Comparison of ENCODE assay signal across 8 cellular contexts in the genomic region with DNA sequence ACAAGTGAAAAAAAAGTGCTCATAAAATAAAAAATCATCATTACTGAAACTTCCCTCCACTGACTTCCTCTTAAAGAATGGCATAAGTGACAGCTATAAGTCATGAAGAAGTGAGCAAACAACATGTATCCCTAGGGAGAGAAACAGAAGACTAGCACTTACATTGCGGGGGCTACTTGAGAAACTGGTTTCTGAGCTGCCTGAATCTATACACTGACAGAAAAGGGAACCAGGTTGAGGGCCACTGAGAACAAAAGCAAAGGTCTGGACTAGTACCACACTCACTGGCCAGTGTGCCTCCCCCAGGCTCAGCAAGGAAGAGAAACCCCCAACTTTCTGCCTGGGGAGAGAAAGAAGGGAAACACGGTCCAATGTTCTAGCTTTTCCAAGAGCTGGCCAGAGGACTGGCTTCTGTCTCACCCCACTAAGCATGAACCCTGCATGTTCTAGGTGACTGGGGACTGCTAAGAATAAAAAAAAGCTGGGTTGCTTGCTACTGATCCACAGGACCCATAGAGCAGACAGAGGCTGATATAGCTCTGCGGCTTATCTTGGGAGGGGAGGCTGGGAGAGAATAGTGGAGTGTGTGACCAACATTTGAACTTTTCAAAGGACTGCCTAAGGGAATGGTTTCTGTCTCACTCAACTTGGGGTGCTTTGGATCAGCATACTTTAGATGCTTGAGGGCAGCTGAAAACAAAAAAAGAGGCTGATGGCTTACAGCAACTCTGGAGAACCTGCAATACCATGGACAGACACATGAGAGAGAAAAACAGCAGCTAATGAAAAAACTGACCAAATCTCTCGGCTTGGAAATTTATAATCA. TPM values are rescaled to one million over a fixed set of nuclear protein-coding genes. Genes with fewer than 3 reads are reported as not detected.
DNase-seq lines count a peak whose midpoint lies in the region; ATAC-seq, FAIRE-seq and TF ChIP-seq lines count a peak whose summit lies in the region.

No MANE protein-coding gene starts in this region.

- FAIRE-seq in keratinocyte (lab: Jason Lieb, UNC), result peak; percentile 32

- H3K9me3 Mint-ChIP-seq in activated T-cell treated with anti-CD3 and anti-CD28 coated beads, Interleukin-2, amount 50 U/mL, for 24 hours, result no peaks in the 10 kb centered on the region
- H3K9me3 Mint-ChIP-seq in activated CD8-positive, alpha-beta memory T cell treated with anti-CD3 and anti-CD28 coated beads, Interleukin-2, amount 10 ng/mL, durations not matched to agents 7 days and 5 days (ENCODE audit: low read depth), result no peaks in the 10 kb centered on the region

- dilution Hi-C loops in keratinocyte (cut with MboI; ENCODE audit: extremely low pct_ligation_motif_present, low sequenced_read_pairs), result no loop called here

- H3K36me3 ChIP-seq in keratinocyte (ENCODE audit: control insufficient read depth in 2 of 2, extremely low read depth in 1 of 2, insufficient read depth in 2 of 2, low read length in 2 of 2), result peaks cover 0 to 12% of the 10 kb centered on the region in 2 experiments

- CTCF ChIA-PET in activated CD8-positive, alpha-beta memory T cell treated with anti-CD3 and anti-CD28 coated beads, Interleukin-2, amount 10 ng/mL, durations not matched to agents 7 days and 5 days (lab: Charles Lee), result no interaction called here

- H3K36me3 Mint-ChIP-seq in activated T-cell treated with anti-CD3 and anti-CD28 coated beads, Interleukin-2, amount 50 U/mL, for 24 hours (ENCODE audit: low read depth), result peaks cover 74% of the 10 kb centered on the region
- H3K36me3 Mint-ChIP-seq in activated CD8-positive, alpha-beta memory T cell treated with anti-CD3 and anti-CD28 coated beads, Interleukin-2, amount 10 ng/mL, durations not matched to agents 7 days and 5 days, result peaks cover 37% of the 10 kb centered on the region

- H3K27me3 ChIP-seq in keratinocyte (ENCODE audit: control insufficient read depth, extremely low read depth, insufficient read depth, low read length), result no peaks in the 10 kb centered on the region

- H2AFZ ChIP-seq in keratinocyte (ENCODE audit: control insufficient read depth, low read length), result no peak overlapping the region

- H3K4me3 Mint-ChIP-seq in activated T-cell treated with anti-CD3 and anti-CD28 coated beads, Interleukin-2, amount 50 U/mL, for 24 hours, result no peak overlapping the region
- H3K4me3 Mint-ChIP-seq in activated CD8-positive, alpha-beta memory T cell treated with anti-CD3 and anti-CD28 coated beads, Interleukin-2, amount 10 ng/mL, durations not matched to agents 7 days and 5 days, result no peak overlapping the region

- no peaks in the 10 kb centered on the region for H3K9me3 ChIP-seq in keratinocyte (ENCODE audit: control insufficient read depth, low read depth, low read length)

- H3K9me1 ChIP-seq in keratinocyte (ENCODE audit: control insufficient read depth, extremely low read depth, insufficient read depth, low read length), result no peaks in the 10 kb centered on the region

- peak overlapping the region; percentile 38 for H3K27ac ChIP-seq in keratinocyte (ENCODE audit: control insufficient read depth, insufficient read depth, low read length)

- H3K27me3 Mint-ChIP-seq in activated T-cell treated with anti-CD3 and anti-CD28 coated beads, Interleukin-2, amount 50 U/mL, for 24 hours, result no peaks in the 10 kb centered on the region
- no peaks in the 10 kb centered on the region for H3K27me3 Mint-ChIP-seq in activated CD8-positive, alpha-beta memory T cell treated with anti-CD3 and anti-CD28 coated beads, Interleukin-2, amount 10 ng/mL, durations not matched to agents 7 days and 5 days

- H3K4me2 ChIP-seq in keratinocyte (ENCODE audit: control insufficient read depth, extremely low read depth, insufficient read depth, low read depth, low read length), result peak overlapping the region; percentile 50

- H3K4me1 ChIP-seq in keratinocyte (ENCODE audit: control insufficient read depth, extremely low read depth, insufficient read depth, low read length), result peaks cover 25% of the 10 kb centered on the region

- peaks cover 26% of the 10 kb centered on the region for H3K4me1 Mint-ChIP-seq in activated T-cell treated with anti-CD3 and anti-CD28 coated beads, Interleukin-2, amount 50 U/mL, for 24 hours (ENCODE audit: low read depth)
- peaks cover 39% of the 10 kb centered on the region for H3K4me1 Mint-ChIP-seq in activated CD8-positive, alpha-beta memory T cell treated with anti-CD3 and anti-CD28 coated beads, Interleukin-2, amount 10 ng/mL, durations not matched to agents 7 days and 5 days

- TF ChIP-seq CTCF in keratinocyte (optimal IDR thresholded peaks at IDR 0.05 in 1 of 3, IDR thresholded peaks at IDR 0.05 in 1 of 3, conservative IDR thresholded peaks at IDR 0.05 in 1 of 3; ENCODE audit: extremely low read depth in 1 of 3, insufficient read depth in 2 of 3, low read length in 3 of 3), result peak in 1 of 3 experiments; percentile 15

- H3K9ac ChIP-seq in keratinocyte (ENCODE audit: control insufficient read depth, extremely low read depth, insufficient read depth, low read length), result peak overlapping the region; percentile 16

- H3K4me3 ChIP-seq in keratinocyte (ENCODE audit: control insufficient read depth in 2 of 3, extremely low read depth in 1 of 3, insufficient read depth in 2 of 3, low read depth in 1 of 3, low read length in 3 of 3), result no peak overlapping the region

- peaks cover 66% of the 10 kb centered on the region for H3K79me2 ChIP-seq in keratinocyte (ENCODE audit: control insufficient read depth, insufficient read depth, low read length)

- H4K20me1 ChIP-seq in keratinocyte (ENCODE audit: control insufficient read depth, extremely low read depth, insufficient read depth, low read length), result no peaks in the 10 kb centered on the region

- H3K27ac Mint-ChIP-seq in activated T-cell treated with anti-CD3 and anti-CD28 coated beads, Interleukin-2, amount 50 U/mL, for 24 hours, result no peak overlapping the region
- H3K27ac Mint-ChIP-seq in activated CD8-positive, alpha-beta memory T cell treated with anti-CD3 and anti-CD28 coated beads, Interleukin-2, amount 10 ng/mL, durations not matched to agents 7 days and 5 days, result no peak overlapping the region

- ATAC-seq in GM18505 (IDR thresholded peaks at IDR 0.05; ENCODE audit: unreplicated experiment) (peak; percentile 87), HG02623 (IDR thresholded peaks at IDR 0.05; ENCODE audit: unreplicated experiment) (peak; percentile 79)
- ATAC-seq in activated CD8-positive, alpha-beta memory T cell treated with anti-CD3 and anti-CD28 coated beads, Interleukin-2, amount 10 ng/mL, durations not matched to agents 7 days and 5 days, result no peak

- no peak for TF ChIP-seq POLR2A in GM18505 (IDR thresholded peaks at IDR 0.05; ENCODE audit: borderline replicate concordance, extremely low read depth, insufficient read depth, insufficient read length)

- peak; percentile 57 for DNase-seq in NOMO-1 treated with DMSO at 0.1 percent for 48 hours (lab: John Stamatoyannopoulos, UW; ENCODE audit: unreplicated experiment)
- no peak for DNase-seq in keratinocyte (ENCODE audit: low read depth, low spot score)
- no peak for DNase-seq in activated T-cell treated with anti-CD3 and anti-CD28 coated beads, Interleukin-2, amount 50 U/mL, for 24 hours
- no peak for DNase-seq in activated CD8-positive, alpha-beta memory T cell treated with anti-CD3 and anti-CD28 coated beads, Interleukin-2, amount 10 ng/mL, durations not matched to agents 7 days and 5 days
- no peak for DNase-seq in DMS53 treated with DMSO at 0.1 percent for 48 hours (lab: John Stamatoyannopoulos, UW; ENCODE audit: unreplicated experiment)
- DNase-seq in NCI-H748 (lab: John Stamatoyannopoulos, UW; ENCODE audit: unreplicated experiment), result no peak

RNA-seq across cellular contexts. Expression of gene RAD18, which starts 8.1 kb away (rescaled TPM):
- 7.6 to 16.0 TPM (median 13.8 TPM) in 3 replicates for polyA plus RNA-seq in keratinocyte
- polyA plus RNA-seq in keratinocyte (2011; ENCODE audit: low read depth), result 5.8 TPM
- 7.5 and 13.2 TPM in 2 replicates for polyA plus RNA-seq in keratinocyte (2011; cell fraction: cytosol; rRNA removed)
- 12.1 and 13.4 TPM in 2 replicates for polyA plus RNA-seq in keratinocyte (2011; cell fraction: nucleus; rRNA removed)
- 4.0 and 9.5 TPM in 2 replicates for polyA plus RNA-seq in keratinocyte (2012; ENCODE audit: low replicate concordance)
- polyA minus RNA-seq in keratinocyte, result 4.5 to 17.7 TPM (median 6.5 TPM) in 3 replicates
- 8.1 TPM for polyA minus RNA-seq in keratinocyte (2011; cell fraction: cytosol; rRNA and poly(A)+ RNA removed)
- 13.5 and 17.5 TPM in 2 replicates for polyA minus RNA-seq in keratinocyte (2011; cell fraction: nucleus; rRNA and poly(A)+ RNA removed)
- total RNA-seq in activated CD8-positive, alpha-beta memory T cell treated with anti-CD3 and anti-CD28 coated beads, Interleukin-2, amount 10 ng/mL, durations not matched to agents 7 days and 5 days, result 10 to 100 TPM; 35.4 to 37.6 TPM
